Comparison of ENCODE assay signal across 8 cellular contexts in genomic region chr22:23179381-23180294, GRCh38.
A peak's percentile ranks its signal among the peaks of the same experiment; 100 is the strongest.
DNase-seq lines count a peak whose midpoint lies in the region; TF ChIP-seq lines count a peak whose summit lies in the region.

No MANE protein-coding gene starts in this region.

- H2AFZ ChIP-seq in Loucy (ENCODE audit: low read length), result 0 out of 2 replicates have a peak overlapping the region, but pooled peaks have one; percentile 32

- H3K4me2 ChIP-seq in Loucy (ENCODE audit: low read depth, low read length, poor library complexity, severe bottlenecking), result peak overlapping the region; percentile 88

- H3K9ac ChIP-seq in Loucy (ENCODE audit: low read depth, low read length, poor library complexity, severe bottlenecking) (peak overlapping the region; percentile 64), stomach smooth muscle (ENCODE audit: low read length in 2 of 2) (peak overlapping the region; percentile 65 to 80)

- H3K4me3 ChIP-seq in Loucy (ENCODE audit: low read length, poor library complexity, severe bottlenecking) (peak overlapping the region; percentile 77), astrocyte of the cerebellum (ENCODE audit: low read depth, low read length) (peak overlapping the region; percentile 52), stomach smooth muscle (ENCODE audit: low read length in 2 of 2) (peak overlapping the region; percentile 72 to 86)

- H3F3A ChIP-seq in Loucy (ENCODE audit: low read depth), result no peaks in the 10 kb centered on the region

- H3K27me3 ChIP-seq in Loucy (ENCODE audit: insufficient read depth, low read length, poor library complexity, severe bottlenecking), result peaks cover 7% of the 10 kb centered on the region
- H3K27me3 ChIP-seq in stomach smooth muscle (ENCODE audit: control insufficient read depth in 1 of 2, insufficient read depth in 2 of 2, low read length in 2 of 2), result no peaks in the 10 kb centered on the region

- H3K4me1 ChIP-seq in Loucy (ENCODE audit: insufficient read depth, low read length, poor library complexity, severe bottlenecking), result peaks cover 21% of the 10 kb centered on the region
- H3K4me1 ChIP-seq in stomach smooth muscle (ENCODE audit: control insufficient read depth, insufficient read depth, low read length), result peaks cover 52% of the 10 kb centered on the region

- no peaks in the 10 kb centered on the region for H3K36me3 ChIP-seq in Loucy (ENCODE audit: insufficient read depth, low read length)
- H3K36me3 ChIP-seq in stomach smooth muscle (ENCODE audit: control insufficient read depth in 2 of 2, insufficient read depth in 2 of 2, low read length in 2 of 2), result peaks cover 0 to 2% of the 10 kb centered on the region in 2 donors

- TF ChIP-seq CTCF in C4-2B (conservative IDR thresholded peaks at IDR 0.05) (no peak), Loucy (conservative IDR thresholded peaks at IDR 0.05; ENCODE audit: low read length) (no peak), astrocyte of the cerebellum (IDR thresholded peaks at IDR 0.05; ENCODE audit: low read depth, low read length, missing control alignments) (no peak)

- H3K9me2 ChIP-seq in Loucy (replicated peaks; ENCODE audit: low read depth, low read length), result no peaks in the 10 kb centered on the region

- H3K9me3 ChIP-seq in Loucy (ENCODE audit: insufficient read depth, low read depth, low read length) (peaks cover 14% of the 10 kb centered on the region; the same call in 1 of the 2 replicates), stomach smooth muscle (ENCODE audit: control insufficient read depth in 2 of 2, low read length in 2 of 2) (no peaks in the 10 kb centered on the region)

- in situ Hi-C loops in astrocyte of the cerebellum (cut with HindIII; ENCODE audit: low sequenced_read_pairs), result no loop called here

- H3K27ac ChIP-seq in C4-2B (peak overlapping the region; percentile 69), stomach smooth muscle (ENCODE audit: low read length) (peak overlapping the region; percentile 91)

- no peak for DNase-seq in astrocyte of the cerebellum (ENCODE audit: low read depth)
- DNase-seq in left kidney (ENCODE audit: low read depth, low spot score), result peak; percentile 57
- DNase-seq in NCI-H2081 (lab: John Stamatoyannopoulos, UW), result no peak
- DNase-seq in GDM1 (lab: John Stamatoyannopoulos, UW), result no peak
- no peak for DNase-seq in NCI-H2081 treated with DMSO at 0.1 percent for 48 hours (lab: John Stamatoyannopoulos, UW)

- H4K20me1 ChIP-seq in Loucy (ENCODE audit: insufficient read depth, low read length, poor library complexity, severe bottlenecking), result peaks cover 47% of the 10 kb centered on the region

- peaks cover 57% of the 10 kb centered on the region for H3K79me2 ChIP-seq in Loucy (ENCODE audit: insufficient read depth, low read length)
